ENCODE assay signal across 4 cellular contexts in genomic region chr5:5906778-5907177, GRCh38.
A peak's percentile ranks its signal among the peaks of the same experiment; 100 is the strongest.
TF ChIP-seq lines count a peak whose summit lies in the region.

No MANE protein-coding gene starts in this region.

TF ChIP-seq in A549, 52 proteins besides CTCF, POLR2A, EP300 and RAD21:
- TF ChIP-seq MAFK (IDR thresholded peaks at IDR 0.05; ENCODE audit: partially characterized antibody) (peak; percentile 46), BCL3 (IDR thresholded peaks at IDR 0.05) (no peak)

TF ChIP-seq in GM23338, 12 proteins besides CTCF, POLR2A, EP300 and RAD21:
- TF ChIP-seq EZH2phosphoT487 (IDR thresholded peaks at IDR 0.05; ENCODE audit: unreplicated experiment) (no peak), ZNF114 (CRISPR knock-in tag; IDR thresholded peaks at IDR 0.05) (no peak), POLR2AphosphoS5 (IDR thresholded peaks at IDR 0.05; ENCODE audit: low read depth) (no peak), ZNF331 (CRISPR knock-in tag; IDR thresholded peaks at IDR 0.05; ENCODE audit: low read depth) (no peak), REST (IDR thresholded peaks at IDR 0.05; ENCODE audit: unreplicated experiment) (no peak)

TF ChIP-seq in IMR-90, 13 proteins besides CTCF, POLR2A, EP300 and RAD21:
- peak; percentile 54 for TF ChIP-seq MAFK (IDR thresholded peaks at IDR 0.05; ENCODE audit: low read depth, low read length)
- no peak for TF ChIP-seq FOS (IDR thresholded peaks at IDR 0.05; ENCODE audit: low read depth, low read length)

TF ChIP-seq in K562, 482 proteins besides CTCF, POLR2A, EP300 and RAD21:
- TF ChIP-seq ADNP (tag; IDR thresholded peaks at IDR 0.05) (no peak), ZNF316 (IDR thresholded peaks at IDR 0.05) (peak; percentile 7; the same call in 1 of the 2 replicates), ZNF431 (CRISPR knock-in tag; IDR thresholded peaks at IDR 0.05) (no peak)
